ENCODE assay signal across 1 cellular context in genomic region chr12:32444895-32445294, GRCh38.
A peak's percentile ranks its signal among the peaks of the same experiment; 100 is the strongest.
TF ChIP-seq lines count a peak whose summit lies in the region.

No MANE protein-coding gene starts in this region.

TF ChIP-seq in GM12878, 131 proteins besides CTCF, POLR2A, EP300 and RAD21 (continued from another document):
- TF ChIP-seq NR2F1 (conservative IDR thresholded peaks at IDR 0.05) = peak; percentile 75
